Comparison of ENCODE assay signal across 8 cellular contexts in the genomic region with DNA sequence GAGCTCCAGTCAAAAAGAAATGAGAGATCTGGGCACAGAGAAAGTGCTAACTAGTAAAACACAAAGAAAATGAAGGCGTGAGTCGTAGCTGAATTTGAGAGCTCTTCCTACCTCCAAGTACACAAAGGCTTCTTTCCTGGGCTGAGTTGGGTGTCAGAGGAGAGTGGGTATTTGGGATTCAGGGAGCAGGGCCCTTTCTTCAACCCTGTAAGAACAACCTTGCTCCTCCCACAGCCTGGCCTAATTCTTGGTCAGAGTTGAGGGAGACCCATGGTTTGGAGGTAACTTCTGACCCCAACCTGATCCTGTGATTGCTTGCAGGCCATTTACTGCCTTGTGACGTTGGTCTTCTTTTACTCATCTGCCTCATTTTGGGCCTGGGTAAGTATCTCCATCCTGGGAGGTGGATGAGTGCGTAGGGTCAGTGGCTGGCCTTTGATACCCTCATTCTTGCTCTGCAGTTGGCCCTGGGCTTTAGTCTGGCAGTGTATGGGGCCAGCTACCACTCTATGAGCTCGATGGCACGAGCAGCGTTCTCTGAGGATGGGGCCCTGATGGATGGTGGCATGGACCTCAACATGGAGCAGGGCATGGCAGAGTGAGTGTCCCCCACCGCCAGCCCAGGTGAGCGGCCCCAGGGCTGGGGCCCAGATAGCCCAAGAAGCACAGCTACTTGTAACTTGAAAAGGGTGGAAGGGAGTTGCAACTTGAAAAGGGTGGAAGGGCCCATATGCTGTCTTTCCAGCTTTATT. TPM values are rescaled to one million over a fixed set of nuclear protein-coding genes. Genes with fewer than 3 reads are reported as not detected.
DNase-seq lines count a peak whose midpoint lies in the region; ATAC-seq and TF ChIP-seq lines count a peak whose summit lies in the region.

No MANE protein-coding gene starts in this region.

- H3K27me3 ChIP-seq in CD8-positive, alpha-beta T cell (ENCODE audit: insufficient read depth, low read length), result no peaks in the 10 kb centered on the region
- H3K27me3 ChIP-seq in MM.1S (replicated peaks; ENCODE audit: insufficient read depth, low read length), result no peaks in the 10 kb centered on the region
- no peaks in the 10 kb centered on the region for H3K27me3 ChIP-seq in neuron (ENCODE audit: insufficient read depth, low read length)

- H3K4me2 ChIP-seq in MM.1S (ENCODE audit: low read depth, low read length), result peak overlapping the region; percentile 91

- H3F3A ChIP-seq in MM.1S (ENCODE audit: insufficient read depth, low read length), result no peaks in the 10 kb centered on the region; the same call in 1 of the 2 replicates

- no peak overlapping the region for H2AFZ ChIP-seq in MM.1S (ENCODE audit: low read length)
- H2AFZ ChIP-seq in neuron (ENCODE audit: low read depth, low read length), result no peak overlapping the region

- H3K27ac ChIP-seq in CD8-positive, alpha-beta T cell (ENCODE audit: low read depth, low read length), result no peak overlapping the region
- H3K27ac ChIP-seq in MM.1S (ENCODE audit: low read length), result no peak overlapping the region

- intact Hi-C loops in CD8-positive, alpha-beta T cell (cut with DNase I, micrococcal nuclease), result loop anchor here in 1 of 2 experiments (10.0 kb wide), 1 partner anchor 617 kb away; the partner anchor contains the start of genes CENPT, NUTF2 and THAP11

- peak overlapping the region; percentile 95 for H3K4me3 ChIP-seq in CD8-positive, alpha-beta T cell (ENCODE audit: low read depth, low read length)
- H3K4me3 ChIP-seq in MM.1S (ENCODE audit: low read length) (peak overlapping the region; percentile 96), neuron (ENCODE audit: low read length) (peak overlapping the region; percentile 80)

- H3K9me2 ChIP-seq in MM.1S (replicated peaks; ENCODE audit: insufficient read depth, low read length), result no peaks in the 10 kb centered on the region

- peaks cover 22% of the 10 kb centered on the region for H3K36me3 ChIP-seq in CD8-positive, alpha-beta T cell (ENCODE audit: insufficient read depth, low read length)
- H3K36me3 ChIP-seq in MM.1S (replicated peaks; ENCODE audit: insufficient read depth, low read length) (no peaks in the 10 kb centered on the region; the same call in 1 of the 2 replicates), neuron (ENCODE audit: insufficient read depth, low read length) (peaks cover 37% of the 10 kb centered on the region)

- peak overlapping the region; percentile 100 for H3K4me3 Mint-ChIP-seq in CD8-positive, alpha-beta T cell
- peak overlapping the region; percentile 97 to 99 for H3K4me3 Mint-ChIP-seq in effector memory CD8-positive, alpha-beta T cell

- H4K20me1 ChIP-seq in MM.1S (ENCODE audit: insufficient read depth, low read length), result no peaks in the 10 kb centered on the region

- H3K4me1 Mint-ChIP-seq in CD8-positive, alpha-beta T cell (ENCODE audit: low read depth), result peaks cover 47% of the 10 kb centered on the region
- H3K4me1 Mint-ChIP-seq in effector memory CD8-positive, alpha-beta T cell (ENCODE audit: low read depth in 2 of 2), result peaks cover 28 to 29% of the 10 kb centered on the region in 2 donors

- no peak for TF ChIP-seq CTCF in CD8-positive, alpha-beta T cell (IDR thresholded peaks at IDR 0.05)
- TF ChIP-seq CTCF in MM.1S (IDR thresholded peaks at IDR 0.05; ENCODE audit: low read length), result no peak

- CTCF ChIA-PET in CD8-positive, alpha-beta T cell (lab: Charles Lee), result interaction anchor here (1.8 to 1.9 kb wide), 2 partner anchors 11 to 18 kb away, joined by 4 to 7 read pairs; no protein-coding TSS in a partner anchor

- H3K27me3 Mint-ChIP-seq in CD8-positive, alpha-beta T cell (ENCODE audit: low read depth), result no peaks in the 10 kb centered on the region
- no peaks in the 10 kb centered on the region for H3K27me3 Mint-ChIP-seq in effector memory CD8-positive, alpha-beta T cell

- POLR2A ChIA-PET in CD8-positive, alpha-beta T cell (lab: Charles Lee), result interaction anchor here (0.9 to 4.8 kb wide), 4 partner anchors 11 to 432 kb away, joined by 3 to 35 read pairs (median 4); partner anchors contain the start of genes ACD, FBXL8, FHOD1 and SLC9A5

- H3K9ac ChIP-seq in MM.1S (ENCODE audit: low read length), result peak overlapping the region; percentile 92

- peaks cover 31% of the 10 kb centered on the region for H3K79me2 ChIP-seq in MM.1S (ENCODE audit: low read length)

- peaks cover 26% of the 10 kb centered on the region for H3K4me1 ChIP-seq in CD8-positive, alpha-beta T cell (ENCODE audit: insufficient read depth, low read length)
- H3K4me1 ChIP-seq in MM.1S (ENCODE audit: low read length), result peaks cover 12% of the 10 kb centered on the region
- H3K4me1 ChIP-seq in neuron (ENCODE audit: insufficient read depth, low read length), result peaks cover 21% of the 10 kb centered on the region

- H3K36me3 Mint-ChIP-seq in CD8-positive, alpha-beta T cell, result peaks cover 43% of the 10 kb centered on the region
- H3K36me3 Mint-ChIP-seq in effector memory CD8-positive, alpha-beta T cell (ENCODE audit: insufficient read depth), result peaks cover 53% of the 10 kb centered on the region

- ATAC-seq in CD8-positive, alpha-beta T cell, result no peak
- ATAC-seq in effector memory CD8-positive, alpha-beta T cell (replicated peaks), result no peak

- no peaks in the 10 kb centered on the region for H3K9me3 Mint-ChIP-seq in CD8-positive, alpha-beta T cell
- no peaks in the 10 kb centered on the region for H3K9me3 Mint-ChIP-seq in effector memory CD8-positive, alpha-beta T cell

- H3K27ac Mint-ChIP-seq in CD8-positive, alpha-beta T cell, result peak overlapping the region; percentile 98
- peak overlapping the region in 1 of 2 donors; percentile 97 for H3K27ac Mint-ChIP-seq in effector memory CD8-positive, alpha-beta T cell

- no peaks in the 10 kb centered on the region for H3K9me3 ChIP-seq in CD8-positive, alpha-beta T cell (ENCODE audit: low read length)
- no peaks in the 10 kb centered on the region for H3K9me3 ChIP-seq in MM.1S (replicated peaks; ENCODE audit: insufficient read depth, low read length)
- H3K9me3 ChIP-seq in neuron (ENCODE audit: low read length), result no peaks in the 10 kb centered on the region

- DNase-seq in CD8-positive, alpha-beta T cell, result no peak
- DNase-seq in MM.1S (no peak), germinal center (ENCODE audit: low spot score) (no peak), NCI-H2171 (lab: John Stamatoyannopoulos, UW) (no peak), SK-N-DZ (ENCODE audit: low spot score) (no peak)
- DNase-seq in effector memory CD8-positive, alpha-beta T cell, result no peak
- no peak for DNase-seq in activated effector memory CD4-positive, alpha-beta T cell treated with Interleukin-2 at 50 U/mL for 16 hours

RNA-seq across cellular contexts. Expression of gene TMEM208, which starts 1.3 kb away (rescaled TPM):
- total RNA-seq in CD8-positive, alpha-beta T cell, result 10 to 100 TPM; 37.1 to 44.7 TPM
- polyA plus RNA-seq in SK-N-DZ (2014; cell fraction: cytosol; rRNA removed), result 61.0 and 71.6 TPM in 2 replicates
- 41.0 and 59.2 TPM in 2 replicates for polyA plus RNA-seq in SK-N-DZ (2014; cell fraction: nucleus; rRNA removed)

RNA-seq across cellular contexts. Expression of gene FHOD1, which starts 19.1 kb away (rescaled TPM):
- total RNA-seq in CD8-positive, alpha-beta T cell, result 10 to 100 TPM; 15.2 to 18.7 TPM
- 15.7 and 18.3 TPM in 2 replicates for polyA plus RNA-seq in SK-N-DZ (2014; cell fraction: cytosol; rRNA removed)
- polyA plus RNA-seq in SK-N-DZ (2014; cell fraction: nucleus; rRNA removed), result 50.0 and 79.1 TPM in 2 replicates

RNA-seq across cellular contexts. Expression of gene SLC9A5, which starts 20.6 kb away (rescaled TPM):
- total RNA-seq in CD8-positive, alpha-beta T cell, result 1 to 10 TPM; 2.0 to 2.1 TPM
- 1.7 TPM in 2 replicates for polyA plus RNA-seq in SK-N-DZ (2014; cell fraction: cytosol; rRNA removed)
- 8.7 and 11.9 TPM in 2 replicates for polyA plus RNA-seq in SK-N-DZ (2014; cell fraction: nucleus; rRNA removed)

RNA-seq across cellular contexts. Expression of gene ELMO3, which starts 29.3 kb away (rescaled TPM):
- 1 to 10 TPM; 1.3 to 1.6 TPM for total RNA-seq in CD8-positive, alpha-beta T cell
- polyA plus RNA-seq in SK-N-DZ (2014; cell fraction: cytosol; rRNA removed), result 1.8 and 3.1 TPM in 2 replicates
- 30.9 and 36.3 TPM in 2 replicates for polyA plus RNA-seq in SK-N-DZ (2014; cell fraction: nucleus; rRNA removed)

RNA-seq across cellular contexts. Expression of gene E2F4, which starts 36.3 kb away (rescaled TPM):
- total RNA-seq in CD8-positive, alpha-beta T cell, result 10 to 100 TPM; 61.9 to 63.8 TPM
- polyA plus RNA-seq in SK-N-DZ (2014; cell fraction: cytosol; rRNA removed), result 123 and 140 TPM in 2 replicates
- 436 and 437 TPM in 2 replicates for polyA plus RNA-seq in SK-N-DZ (2014; cell fraction: nucleus; rRNA removed)
